11 cellular contexts compared by ENCODE assay signal in the genomic region with DNA sequence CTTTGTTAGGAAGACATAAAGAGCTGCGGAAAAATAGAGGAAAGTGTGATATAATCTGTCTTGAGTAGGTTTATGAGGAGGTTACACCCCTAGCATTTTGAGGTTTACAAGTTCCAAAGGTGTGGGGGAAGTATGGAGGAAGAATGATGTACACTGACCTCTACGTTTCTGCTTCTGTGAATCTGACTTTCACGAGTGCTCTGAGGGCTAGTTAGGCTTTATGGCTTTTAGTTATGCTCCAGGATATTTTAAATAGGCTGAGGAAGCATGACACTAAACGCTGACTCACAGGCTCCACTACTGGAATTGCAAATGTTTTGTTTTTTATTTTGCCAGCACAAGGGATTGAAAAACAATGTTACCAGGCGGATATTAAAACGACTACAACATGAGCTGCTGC. TPM values are rescaled to one million over a fixed set of nuclear protein-coding genes. Genes with fewer than 3 reads are reported as not detected.
A peak's percentile ranks its signal among the peaks of the same experiment; 100 is the strongest.
DNase-seq lines count a peak whose midpoint lies in the region; ATAC-seq and TF ChIP-seq lines count a peak whose summit lies in the region.
"Had no signal": no experiment of that assay in that cellular context is flagged by ENCODE, and none has a peak within 500 bp of the region (broad histone marks: within the 10 kb centered on the region; RNA-seq: fewer than 3 reads in every experiment).

No MANE protein-coding gene starts in this region.

- H3K4me1 Mint-ChIP-seq in WTC11, result peaks cover 30% of the 10 kb centered on the region
- peaks cover 0 to 5% (median 0%) of the 10 kb centered on the region in 4 donors for H3K4me1 Mint-ChIP-seq in naive thymus-derived CD8-positive, alpha-beta T cell

- intact Hi-C loops in sciatic nerve (cut with DNase I), result no loop called here

- CTCF ChIA-PET in WTC11 (lab: Charles Lee), result no interaction called here

- no peak overlapping the region for H3K4me3 Mint-ChIP-seq in WTC11
- H3K4me3 Mint-ChIP-seq in naive thymus-derived CD8-positive, alpha-beta T cell, result no peak overlapping the region

- H3K4me1 ChIP-seq in foreskin keratinocyte, result peaks cover 15% of the 10 kb centered on the region

- peaks cover 20% of the 10 kb centered on the region for H3K36me3 Mint-ChIP-seq in WTC11
- no peaks in the 10 kb centered on the region for H3K36me3 Mint-ChIP-seq in naive thymus-derived CD8-positive, alpha-beta T cell

- no peaks in the 10 kb centered on the region for H3K27me3 Mint-ChIP-seq in WTC11 (ENCODE audit: low read depth)
- H3K27me3 Mint-ChIP-seq in naive thymus-derived CD8-positive, alpha-beta T cell, result no peaks in the 10 kb centered on the region

- peak overlapping the region; percentile 40 for H3K27ac Mint-ChIP-seq in WTC11
- H3K27ac Mint-ChIP-seq in naive thymus-derived CD8-positive, alpha-beta T cell, result no peak overlapping the region
- H3K27ac Mint-ChIP-seq: activated T-helper 2 cell treated with anti-CD3 and anti-CD28 coated beads, Interferon-gamma antibody, Interleukin-2, Interleukin-4, amounts not matched to agents 10 μg/mL and 5 μg/mL and 100 μg/mL, durations not matched to agents 14 hours and 24 hours and 36 hours had no signal

- POLR2A ChIA-PET in WTC11 (lab: Charles Lee), result no interaction called here
- POLR2A ChIA-PET in naive thymus-derived CD8-positive, alpha-beta T cell (lab: Charles Lee), result no interaction called here

- no peak for TF ChIP-seq CTCF in WTC11 (IDR thresholded peaks at IDR 0.05)
- TF ChIP-seq CTCF in foreskin keratinocyte (conservative IDR thresholded peaks at IDR 0.05), result no peak

- H3K9me3 Mint-ChIP-seq in WTC11, result peaks cover 3% of the 10 kb centered on the region; the same call in 1 of the 2 replicates
- H3K9me3 Mint-ChIP-seq in naive thymus-derived CD8-positive, alpha-beta T cell, result no peaks in the 10 kb centered on the region
- H3K9me3 Mint-ChIP-seq: activated T-helper 2 cell treated with anti-CD3 and anti-CD28 coated beads, Interferon-gamma antibody, Interleukin-2, Interleukin-4, amounts not matched to agents 10 μg/mL and 5 μg/mL and 100 μg/mL, durations not matched to agents 14 hours and 24 hours and 36 hours had no signal

- no peak; the same call in 1 of the 2 replicates for ATAC-seq in WTC11
- ATAC-seq in foreskin keratinocyte, result peak; percentile 95
- ATAC-seq in sciatic nerve, result peak; percentile 51
- no peak for ATAC-seq in naive thymus-derived CD8-positive, alpha-beta T cell
- no peak for ATAC-seq in GM18511 (IDR thresholded peaks at IDR 0.05; ENCODE audit: unreplicated experiment)
- no peak for ATAC-seq in GM21825 (IDR thresholded peaks at IDR 0.05; ENCODE audit: unreplicated experiment)

- no peak overlapping the region for H3K27ac ChIP-seq in foreskin keratinocyte

- peak; percentile 71 for DNase-seq in GM04504 (ENCODE audit: low read depth)
- DNase-seq in WTC11 (ENCODE audit: low spot score), result no peak
- DNase-seq in foreskin keratinocyte, result peak; percentile 30 to 57
- no peak for DNase-seq in sciatic nerve (ENCODE audit: low spot score)
- no peak for DNase-seq in naive thymus-derived CD8-positive, alpha-beta T cell
- DNase-seq in midbrain (lab: John Stamatoyannopoulos, UW), result no peak
- DNase-seq: NCI-H1048, SIG-M5 had no signal

- no peaks in the 10 kb centered on the region for H3K27me3 ChIP-seq in foreskin keratinocyte

TF ChIP-seq in WTC11, 78 proteins besides CTCF, POLR2A, EP300 and RAD21:
- TF ChIP-seq ZNF416 (CRISPR knock-in tag; IDR thresholded peaks at IDR 0.05) (no peak), ZNF219 (CRISPR knock-in tag; IDR thresholded peaks at IDR 0.05; ENCODE audit: borderline replicate concordance) (no peak), ZNF317 (CRISPR knock-in tag; IDR thresholded peaks at IDR 0.05; ENCODE audit: borderline replicate concordance, low read depth) (no peak)
- TF ChIP-seq, protein P1, sequence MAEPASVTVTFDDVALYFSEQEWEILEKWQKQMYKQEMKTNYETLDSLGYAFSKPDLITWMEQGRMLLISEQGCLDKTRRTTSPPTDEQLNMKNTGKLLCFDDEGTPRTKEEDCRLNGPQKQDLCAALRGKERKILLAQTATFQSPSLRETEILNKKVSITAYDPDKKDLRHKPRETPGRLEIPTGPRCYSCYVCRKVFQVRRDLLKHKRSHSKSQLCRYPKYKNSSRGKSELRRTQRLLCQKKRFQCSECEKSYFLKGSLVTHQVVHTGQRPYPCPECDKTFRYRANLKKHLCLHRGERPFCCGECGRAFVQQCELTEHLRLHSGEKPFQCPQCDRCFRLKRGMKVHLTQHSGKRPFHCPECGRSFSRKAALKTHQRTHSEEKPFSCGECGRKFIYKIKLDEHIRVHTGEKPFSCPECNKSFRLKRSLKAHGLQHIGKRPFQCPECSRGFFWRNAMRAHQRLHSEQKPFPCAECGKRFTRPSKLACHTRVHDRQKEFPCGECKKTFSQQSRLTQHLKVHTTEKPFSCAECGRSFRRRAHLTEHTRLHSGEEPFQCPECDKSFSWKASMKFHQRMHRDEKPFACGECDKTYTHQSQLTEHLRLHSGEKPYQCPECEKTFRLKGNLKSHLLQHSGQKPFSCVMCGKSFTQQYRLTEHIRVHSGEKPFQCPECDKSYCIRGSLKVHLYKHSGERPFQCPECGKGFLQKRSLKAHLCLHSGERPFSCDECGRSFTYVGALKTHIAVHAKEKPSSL (CRISPR knock-in tag; conservative IDR thresholded peaks at IDR 0.05), result no peak

RNA-seq across cellular contexts. Expression of a gene that starts 46.4 kb away (rescaled TPM):
- total RNA-seq in WTC11 (2021) (0.55 to 0.57 TPM in 2 of 3 replicates, not detected in the other), foreskin keratinocyte (0.11 TPM in 1 of 2 replicates, not detected in the other), sciatic nerve (0.89 TPM)
- 0.03 and 0.07 TPM in 2 replicates for polyA plus RNA-seq in foreskin keratinocyte
- not detected for total RNA-seq in naive thymus-derived CD8-positive, alpha-beta T cell
- not detected for polyA plus RNA-seq in naive thymus-derived CD8-positive, alpha-beta T cell

RNA-seq across cellular contexts. Expression of a gene that starts 47.5 kb away (rescaled TPM):
- total RNA-seq in WTC11 (2021) (31.6 to 35.4 TPM (median 33.1 TPM) in 3 replicates), foreskin keratinocyte (49.0 and 56.2 TPM in 2 replicates), sciatic nerve (64.7 TPM)
- 35.0 and 35.1 TPM in 2 replicates for polyA plus RNA-seq in foreskin keratinocyte
- total RNA-seq in naive thymus-derived CD8-positive, alpha-beta T cell, result 1 to 10 TPM; 3.2 to 4.4 TPM
- under 1 TPM; 0.80 to 0.99 (median 0.99) TPM for polyA plus RNA-seq in naive thymus-derived CD8-positive, alpha-beta T cell

Comparison
In these comparisons a context has a peak if more than half of its experiments do, and no peak if none do; other contexts are left out.
1. DNase-seq: peak in GM04504 (single experiment) and foreskin keratinocyte (2 of 2); none in WTC11 (single experiment), sciatic nerve (single experiment), naive thymus-derived CD8-positive, alpha-beta T cell (0 of 10) and midbrain (single experiment).
2. ATAC-seq: peak in foreskin keratinocyte (single experiment) and sciatic nerve (single experiment); none in WTC11 (single experiment), naive thymus-derived CD8-positive, alpha-beta T cell (0 of 2), GM18511 (single experiment) and GM21825 (single experiment).